ENCODE assay signal across 8 cellular contexts in the genomic region with DNA sequence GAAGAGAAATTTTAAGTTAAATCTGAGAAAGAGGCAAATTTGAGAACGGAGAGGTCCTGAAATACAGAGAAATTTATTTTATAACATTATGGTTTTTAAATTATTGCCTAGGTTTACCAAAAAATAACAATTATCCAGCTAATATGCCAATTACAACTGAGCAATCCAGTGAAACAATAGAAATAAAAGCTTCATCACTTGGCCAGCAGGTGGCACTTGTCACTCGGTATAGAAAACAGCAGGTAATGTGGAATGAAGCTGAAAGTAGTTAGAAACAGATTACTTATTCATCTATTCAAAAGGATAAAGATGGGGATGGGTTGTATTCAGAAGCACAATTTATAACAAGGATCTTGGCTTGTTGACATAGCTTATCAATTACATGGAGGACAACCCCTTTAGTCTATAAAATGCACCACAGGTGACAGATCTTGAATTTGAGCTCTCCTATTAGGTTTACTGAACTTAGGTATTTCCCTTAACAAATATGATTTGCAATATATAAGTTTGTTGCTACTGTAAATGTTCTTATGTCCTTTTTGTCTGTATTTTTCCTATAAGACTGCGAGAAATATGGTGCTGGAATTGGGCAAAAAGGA.
DNase-seq lines count a peak whose midpoint lies in the region; ATAC-seq and TF ChIP-seq lines count a peak whose summit lies in the region.

No MANE protein-coding gene starts in this region.

- H3K9me2 ChIP-seq in GM23338 (ENCODE audit: insufficient read depth), result no peaks in the 10 kb centered on the region
- H3K9me2 ChIP-seq in SU-DHL-6 (replicated peaks; ENCODE audit: insufficient read depth, low read length), result no peaks in the 10 kb centered on the region

- no peak overlapping the region for H3K27ac Mint-ChIP-seq in activated CD8-positive, alpha-beta memory T cell treated with anti-CD3 and anti-CD28 coated beads, Interleukin-2, amount 10 ng/mL, durations not matched to agents 7 days and 5 days
- H3K27ac Mint-ChIP-seq in GM23338, result no peak overlapping the region
- H3K27ac Mint-ChIP-seq in stimulated activated naive CD8-positive, alpha-beta T cell treated with anti-CD3 and anti-CD28 coated beads, Interleukin-15, amount 100 ng/mL, for 72 hours, result no peak overlapping the region

- H3K4me2 ChIP-seq in GM23338, result no peak overlapping the region
- no peak overlapping the region for H3K4me2 ChIP-seq in SU-DHL-6 (ENCODE audit: low read depth, low read length, poor library complexity, severe bottlenecking)

- intact Hi-C loops in lower lobe of right lung (cut with DNase I), result no loop called here

- H3K79me2 ChIP-seq in GM23338 (replicated peaks; ENCODE audit: insufficient read depth) (no peaks in the 10 kb centered on the region), SU-DHL-6 (ENCODE audit: insufficient read depth, low read length) (no peaks in the 10 kb centered on the region)

- H3K9me3 ChIP-seq in SU-DHL-6 (ENCODE audit: insufficient read depth, low read length) (no peaks in the 10 kb centered on the region), lower lobe of right lung (no peaks in the 10 kb centered on the region)

- H3K36me3 ChIP-seq in GM23338 (ENCODE audit: insufficient read depth) (no peaks in the 10 kb centered on the region), SU-DHL-6 (ENCODE audit: low read length) (no peaks in the 10 kb centered on the region), lower lobe of right lung (no peaks in the 10 kb centered on the region)

- peak; percentile 53 for ATAC-seq in activated CD8-positive, alpha-beta memory T cell treated with anti-CD3 and anti-CD28 coated beads, Interleukin-2, amount 10 ng/mL, durations not matched to agents 7 days and 5 days
- peak; percentile 57 for ATAC-seq in GM23338
- ATAC-seq in lower lobe of right lung, result peak in 1 of 2 donors; percentile 57
- no peak for ATAC-seq in stimulated activated naive CD8-positive, alpha-beta T cell treated with anti-CD3 and anti-CD28 coated beads, Interleukin-15, amount 100 ng/mL, for 72 hours

- H3K4me3 ChIP-seq in GM23338, result no peak overlapping the region
- H3K4me3 ChIP-seq in SU-DHL-6 (ENCODE audit: insufficient read depth, low read length, poor library complexity, severe bottlenecking), result no peak overlapping the region
- no peak overlapping the region for H3K4me3 ChIP-seq in choroid plexus epithelial cell (ENCODE audit: low read depth, low read length)
- no peak overlapping the region for H3K4me3 ChIP-seq in lower lobe of right lung

- H3K4me3 Mint-ChIP-seq in activated CD8-positive, alpha-beta memory T cell treated with anti-CD3 and anti-CD28 coated beads, Interleukin-2, amount 10 ng/mL, durations not matched to agents 7 days and 5 days, result no peak overlapping the region
- H3K4me3 Mint-ChIP-seq in GM23338, result no peak overlapping the region
- H3K4me3 Mint-ChIP-seq in stimulated activated naive CD8-positive, alpha-beta T cell treated with anti-CD3 and anti-CD28 coated beads, Interleukin-15, amount 100 ng/mL, for 72 hours, result no peak overlapping the region

- H3K4me1 ChIP-seq in GM23338 (ENCODE audit: insufficient read depth), result no peaks in the 10 kb centered on the region; the same call in 1 of the 2 replicates
- H3K4me1 ChIP-seq in lower lobe of right lung, result no peaks in the 10 kb centered on the region

- DNase-seq in activated CD8-positive, alpha-beta memory T cell treated with anti-CD3 and anti-CD28 coated beads, Interleukin-2, amount 10 ng/mL, durations not matched to agents 7 days and 5 days, result peak; percentile 54
- no peak for DNase-seq in activated CD8-positive, alpha-beta memory T cell treated with anti-CD3 and anti-CD28 coated beads for 24 hours
- DNase-seq in GM23338 (ENCODE audit: low spot score) (peak; percentile 68), choroid plexus epithelial cell (ENCODE audit: low read depth) (peak; percentile 71), lower lobe of right lung (no peak)
- peak; percentile 10 to 23 for DNase-seq in stimulated activated naive CD8-positive, alpha-beta T cell treated with anti-CD3 and anti-CD28 coated beads, Interleukin-15, amount 100 ng/mL, for 72 hours

- H2AFZ ChIP-seq in GM23338 (no peak overlapping the region), SU-DHL-6 (ENCODE audit: low read depth, low read length, severe bottlenecking) (no peak overlapping the region)

- H3K27ac ChIP-seq in GM23338 (ENCODE audit: low read depth) (no peak overlapping the region), SU-DHL-6 (ENCODE audit: low read depth, low read length) (no peak overlapping the region), lower lobe of right lung (no peak overlapping the region)

- H3F3A ChIP-seq in GM23338 (replicated peaks; ENCODE audit: low read depth), result no peaks in the 10 kb centered on the region
- no peaks in the 10 kb centered on the region for H3F3A ChIP-seq in SU-DHL-6 (ENCODE audit: insufficient read depth)

- H3K9me3 Mint-ChIP-seq in activated CD8-positive, alpha-beta memory T cell treated with anti-CD3 and anti-CD28 coated beads, Interleukin-2, amount 10 ng/mL, durations not matched to agents 7 days and 5 days (ENCODE audit: low read depth), result no peaks in the 10 kb centered on the region
- H3K9me3 Mint-ChIP-seq in GM23338, result no peaks in the 10 kb centered on the region; the same call in 2 of the 3 replicates
- H3K9me3 Mint-ChIP-seq in stimulated activated naive CD8-positive, alpha-beta T cell treated with anti-CD3 and anti-CD28 coated beads, Interleukin-15, amount 100 ng/mL, for 72 hours, result no peaks in the 10 kb centered on the region

- H3K27me3 ChIP-seq in GM23338 (ENCODE audit: insufficient read depth) (no peaks in the 10 kb centered on the region), SU-DHL-6 (ENCODE audit: low read length) (0 out of 2 replicates have a peak, but pooled peaks cover 2% of the 10 kb centered on the region), lower lobe of right lung (ENCODE audit: low read depth) (no peaks in the 10 kb centered on the region)

- TF ChIP-seq CTCF in GM23338 (conservative IDR thresholded peaks at IDR 0.05; ENCODE audit: low read depth in 2 of 2) (peak; percentile 81 to 98), LNCAP (IDR thresholded peaks at IDR 0.05) (peak; percentile 82), SU-DHL-6 (IDR thresholded peaks at IDR 0.05; ENCODE audit: insufficient read depth, low read length, poor library complexity, severe bottlenecking) (peak; percentile 61), choroid plexus epithelial cell (conservative IDR thresholded peaks at IDR 0.05; ENCODE audit: low read depth, low read length) (peak; percentile 81), lower lobe of right lung (IDR thresholded peaks at IDR 0.05) (peak; percentile 72)

- no peaks in the 10 kb centered on the region for H3K27me3 Mint-ChIP-seq in activated CD8-positive, alpha-beta memory T cell treated with anti-CD3 and anti-CD28 coated beads, Interleukin-2, amount 10 ng/mL, durations not matched to agents 7 days and 5 days
- H3K27me3 Mint-ChIP-seq in GM23338 (ENCODE audit: insufficient read depth, low read depth, poor library complexity), result no peaks in the 10 kb centered on the region
- no peaks in the 10 kb centered on the region for H3K27me3 Mint-ChIP-seq in stimulated activated naive CD8-positive, alpha-beta T cell treated with anti-CD3 and anti-CD28 coated beads, Interleukin-15, amount 100 ng/mL, for 72 hours

- CTCF ChIA-PET in activated CD8-positive, alpha-beta memory T cell treated with anti-CD3 and anti-CD28 coated beads, Interleukin-2, amount 10 ng/mL, durations not matched to agents 7 days and 5 days (lab: Charles Lee), result interaction anchor here (0.7 to 4.6 kb wide), 26 partner anchors 8 to 359 kb away, joined by 3 to 55 read pairs (median 4); no protein-coding TSS in a partner anchor

- H4K20me1 ChIP-seq in GM23338 (replicated peaks; ENCODE audit: insufficient read depth) (no peaks in the 10 kb centered on the region), SU-DHL-6 (ENCODE audit: low read depth, low read length) (no peaks in the 10 kb centered on the region)

- no peaks in the 10 kb centered on the region for H3K36me3 Mint-ChIP-seq in activated CD8-positive, alpha-beta memory T cell treated with anti-CD3 and anti-CD28 coated beads, Interleukin-2, amount 10 ng/mL, durations not matched to agents 7 days and 5 days
- no peaks in the 10 kb centered on the region for H3K36me3 Mint-ChIP-seq in GM23338 (ENCODE audit: low read depth)

- H3K9ac ChIP-seq in SU-DHL-6 (ENCODE audit: low read length), result no peak overlapping the region

- H3K4me1 Mint-ChIP-seq in activated CD8-positive, alpha-beta memory T cell treated with anti-CD3 and anti-CD28 coated beads, Interleukin-2, amount 10 ng/mL, durations not matched to agents 7 days and 5 days, result peaks cover 3% of the 10 kb centered on the region
- H3K4me1 Mint-ChIP-seq in GM23338, result 0 out of 3 replicates have a peak, but pooled peaks cover 2% of the 10 kb centered on the region
- no peaks in the 10 kb centered on the region for H3K4me1 Mint-ChIP-seq in stimulated activated naive CD8-positive, alpha-beta T cell treated with anti-CD3 and anti-CD28 coated beads, Interleukin-15, amount 100 ng/mL, for 72 hours

TF ChIP-seq in GM23338, 12 proteins besides CTCF, POLR2A, EP300 and RAD21 (continues in another document):
- no peak for TF ChIP-seq ZNF331 (CRISPR knock-in tag; IDR thresholded peaks at IDR 0.05; ENCODE audit: low read depth)
- TF ChIP-seq STAT1 (IDR thresholded peaks at IDR 0.05; ENCODE audit: unreplicated experiment), result no peak
- no peak for TF ChIP-seq ZNF114 (CRISPR knock-in tag; IDR thresholded peaks at IDR 0.05)

Comparison
In these comparisons a context has a peak if more than half of its experiments do, and no peak if none do; other contexts are left out.
1. DNase-seq: peak in activated CD8-positive, alpha-beta memory T cell treated with anti-CD3 and anti-CD28 coated beads, Interleukin-2, amount 10 ng/mL, durations not matched to agents 7 days and 5 days (single experiment), GM23338 (single experiment), choroid plexus epithelial cell (single experiment) and stimulated activated naive CD8-positive, alpha-beta T cell treated with anti-CD3 and anti-CD28 coated beads, Interleukin-15, amount 100 ng/mL, for 72 hours (2 of 2); none in activated CD8-positive, alpha-beta memory T cell treated with anti-CD3 and anti-CD28 coated beads for 24 hours (single experiment) and lower lobe of right lung (single experiment).
2. Peak in every context shown above with its lines, with median percentiles within 50 percentile points of each other: CTCF ChIP-seq.